Comparison of ENCODE assay signal across 8 cellular contexts in genomic region chr20:16528078-16528477, GRCh38. TPM values are rescaled to one million over a fixed set of nuclear protein-coding genes. Genes with fewer than 3 reads are reported as not detected.
DNase-seq lines count a peak whose midpoint lies in the region; ATAC-seq and TF ChIP-seq lines count a peak whose summit lies in the region.
"Had no signal": no experiment of that assay in that cellular context is flagged by ENCODE, and none has a peak within 500 bp of the region (broad histone marks: within the 10 kb centered on the region; RNA-seq: fewer than 3 reads in every experiment).

No MANE protein-coding gene starts in this region.

- DNase-seq in HuH-7 (ENCODE audit: low spot score) (peak; percentile 84), RWPE1 (ENCODE audit: low spot score) (peak; percentile 97), hepatic stellate cell (ENCODE audit: low spot score) (peak; percentile 26), type B pancreatic cell (ENCODE audit: extremely low spot score, unreplicated experiment) (no peak), NCI-H187 treated with DMSO at 0.1 percent for 48 hours (lab: John Stamatoyannopoulos, UW) (no peak), AML-193 (lab: John Stamatoyannopoulos, UW) (no peak)

- H3K36me3 Mint-ChIP-seq in type B pancreatic cell: peaks cover 16% of the 10 kb centered on the region

- H3K4me3 Mint-ChIP-seq in type B pancreatic cell: no peak overlapping the region

- peak overlapping the region; percentile 62 for H3K27ac Mint-ChIP-seq in type B pancreatic cell

- H3K4me1 Mint-ChIP-seq in type B pancreatic cell (ENCODE audit: unreplicated experiment): no peaks in the 10 kb centered on the region

- CTCF ChIA-PET in RWPE1 (lab: Yijun Ruan, JAX): interaction anchor here (0.6 to 1.0 kb wide), 4 partner anchors 9 to 847 kb away, joined by 3 to 4 read pairs (median 3); no protein-coding TSS in a partner anchor

- no peak for ATAC-seq in HG02870 (IDR thresholded peaks at IDR 0.05; ENCODE audit: unreplicated experiment)

- POLR2A ChIA-PET in RWPE1 (lab: Yijun Ruan, JAX; ENCODE audit: low non-redundant PET): no interaction called here

- no peaks in the 10 kb centered on the region for H3K27me3 Mint-ChIP-seq in type B pancreatic cell

- no peaks in the 10 kb centered on the region for H3K9me3 Mint-ChIP-seq in type B pancreatic cell

- TF ChIP-seq CTCF in RWPE1 (conservative IDR thresholded peaks at IDR 0.05; ENCODE audit: low read depth): no peak
- TF ChIP-seq CTCF in type B pancreatic cell (conservative IDR thresholded peaks at IDR 0.05): no peak

- H3K27ac ChIP-seq in RWPE1: peak overlapping the region; percentile 89
- H3K27ac ChIP-seq: SK-N-MC had no signal

RNA-seq across cellular contexts. Expression of gene KIF16B, which starts 45.2 kb away (rescaled TPM):
- 10.3 and 10.4 TPM in 2 replicates for total RNA-seq in type B pancreatic cell (ENCODE audit: low replicate concordance)

Comparison
In these comparisons a context has a peak if more than half of its experiments do, and no peak if none do; other contexts are left out.
1. DNase-seq: peak in HuH-7 (single experiment), RWPE1 (single experiment) and hepatic stellate cell (single experiment); none in type B pancreatic cell (single experiment), NCI-H187 treated with DMSO at 0.1 percent for 48 hours (single experiment) and AML-193 (0 of 2).